Comparison of ENCODE assay signal across 1 cellular context in the genomic region with DNA sequence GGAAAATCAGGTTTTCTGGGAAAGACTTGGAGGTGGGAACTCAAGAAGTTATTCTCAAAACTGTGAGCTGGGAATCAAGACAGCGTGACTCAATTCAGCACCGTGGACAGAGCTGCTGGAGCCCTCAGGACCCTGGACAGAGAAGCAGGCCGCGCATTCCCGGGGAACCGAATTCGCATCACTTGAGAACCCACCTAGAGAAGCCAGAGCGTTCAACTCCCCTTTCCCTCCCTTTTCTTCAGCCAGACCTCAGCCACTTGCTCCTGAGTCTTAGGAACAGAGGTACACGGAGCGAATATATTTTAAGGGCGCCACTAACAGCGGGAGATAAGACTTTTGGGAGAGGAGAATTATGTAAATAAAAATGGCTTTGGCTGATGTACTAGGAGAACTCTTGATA.
TF ChIP-seq lines count a peak whose summit lies in the region.

No MANE protein-coding gene starts in this region.

TF ChIP-seq in GM12878, 131 proteins besides CTCF, POLR2A, EP300 and RAD21 (continued from another document):
- TF ChIP-seq, protein P1, sequence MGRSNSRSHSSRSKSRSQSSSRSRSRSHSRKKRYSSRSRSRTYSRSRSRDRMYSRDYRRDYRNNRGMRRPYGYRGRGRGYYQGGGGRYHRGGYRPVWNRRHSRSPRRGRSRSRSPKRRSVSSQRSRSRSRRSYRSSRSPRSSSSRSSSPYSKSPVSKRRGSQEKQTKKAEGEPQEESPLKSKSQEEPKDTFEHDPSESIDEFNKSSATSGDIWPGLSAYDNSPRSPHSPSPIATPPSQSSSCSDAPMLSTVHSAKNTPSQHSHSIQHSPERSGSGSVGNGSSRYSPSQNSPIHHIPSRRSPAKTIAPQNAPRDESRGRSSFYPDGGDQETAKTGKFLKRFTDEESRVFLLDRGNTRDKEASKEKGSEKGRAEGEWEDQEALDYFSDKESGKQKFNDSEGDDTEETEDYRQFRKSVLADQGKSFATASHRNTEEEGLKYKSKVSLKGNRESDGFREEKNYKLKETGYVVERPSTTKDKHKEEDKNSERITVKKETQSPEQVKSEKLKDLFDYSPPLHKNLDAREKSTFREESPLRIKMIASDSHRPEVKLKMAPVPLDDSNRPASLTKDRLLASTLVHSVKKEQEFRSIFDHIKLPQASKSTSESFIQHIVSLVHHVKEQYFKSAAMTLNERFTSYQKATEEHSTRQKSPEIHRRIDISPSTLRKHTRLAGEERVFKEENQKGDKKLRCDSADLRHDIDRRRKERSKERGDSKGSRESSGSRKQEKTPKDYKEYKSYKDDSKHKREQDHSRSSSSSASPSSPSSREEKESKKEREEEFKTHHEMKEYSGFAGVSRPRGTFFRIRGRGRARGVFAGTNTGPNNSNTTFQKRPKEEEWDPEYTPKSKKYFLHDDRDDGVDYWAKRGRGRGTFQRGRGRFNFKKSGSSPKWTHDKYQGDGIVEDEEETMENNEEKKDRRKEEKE (IDR thresholded peaks at IDR 0.05) = no peak
- no peak for TF ChIP-seq NFYA (IDR thresholded peaks at IDR 0.05; ENCODE audit: borderline replicate concordance, low read depth, low read length)
- TF ChIP-seq PAX5 (IDR thresholded peaks at IDR 0.05; ENCODE audit: borderline replicate concordance, low read depth, low read length) = peak; percentile 84
- no peak for TF ChIP-seq ASH2L (IDR thresholded peaks at IDR 0.05; ENCODE audit: borderline replicate concordance, low read depth)
- no peak for TF ChIP-seq MYC (IDR thresholded peaks at IDR 0.05; ENCODE audit: insufficient read depth, insufficient read length, insufficient replicate concordance, low read length, severe bottlenecking)
- TF ChIP-seq, protein P2, sequence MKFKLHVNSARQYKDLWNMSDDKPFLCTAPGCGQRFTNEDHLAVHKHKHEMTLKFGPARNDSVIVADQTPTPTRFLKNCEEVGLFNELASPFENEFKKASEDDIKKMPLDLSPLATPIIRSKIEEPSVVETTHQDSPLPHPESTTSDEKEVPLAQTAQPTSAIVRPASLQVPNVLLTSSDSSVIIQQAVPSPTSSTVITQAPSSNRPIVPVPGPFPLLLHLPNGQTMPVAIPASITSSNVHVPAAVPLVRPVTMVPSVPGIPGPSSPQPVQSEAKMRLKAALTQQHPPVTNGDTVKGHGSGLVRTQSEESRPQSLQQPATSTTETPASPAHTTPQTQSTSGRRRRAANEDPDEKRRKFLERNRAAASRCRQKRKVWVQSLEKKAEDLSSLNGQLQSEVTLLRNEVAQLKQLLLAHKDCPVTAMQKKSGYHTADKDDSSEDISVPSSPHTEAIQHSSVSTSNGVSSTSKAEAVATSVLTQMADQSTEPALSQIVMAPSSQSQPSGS (IDR thresholded peaks at IDR 0.05; ENCODE audit: low read length) = no peak
- TF ChIP-seq HCFC1 (IDR thresholded peaks at IDR 0.05; ENCODE audit: low read length) = 0 out of 2 replicates have a peak, but pooled peaks have one; percentile 12
- no peak for TF ChIP-seq NFXL1 (IDR thresholded peaks at IDR 0.05; ENCODE audit: borderline replicate concordance)
- TF ChIP-seq RBBP5 (conservative IDR thresholded peaks at IDR 0.05) = no peak
- no peak for TF ChIP-seq HDGF (IDR thresholded peaks at IDR 0.05)
- no peak for TF ChIP-seq ZNF207 (IDR thresholded peaks at IDR 0.05; ENCODE audit: borderline replicate concordance)
- no peak for TF ChIP-seq CEBPB (IDR thresholded peaks at IDR 0.05; ENCODE audit: borderline replicate concordance in 1 of 2, low read depth in 2 of 2, low read length in 2 of 2)
- TF ChIP-seq CBX5 (IDR thresholded peaks at IDR 0.05; ENCODE audit: low read depth) = no peak
- TF ChIP-seq NFIC (IDR thresholded peaks at IDR 0.05; ENCODE audit: low read depth, low read length) = no peak
- no peak for TF ChIP-seq TARDBP (IDR thresholded peaks at IDR 0.05; ENCODE audit: borderline replicate concordance)
- TF ChIP-seq, protein P3, sequence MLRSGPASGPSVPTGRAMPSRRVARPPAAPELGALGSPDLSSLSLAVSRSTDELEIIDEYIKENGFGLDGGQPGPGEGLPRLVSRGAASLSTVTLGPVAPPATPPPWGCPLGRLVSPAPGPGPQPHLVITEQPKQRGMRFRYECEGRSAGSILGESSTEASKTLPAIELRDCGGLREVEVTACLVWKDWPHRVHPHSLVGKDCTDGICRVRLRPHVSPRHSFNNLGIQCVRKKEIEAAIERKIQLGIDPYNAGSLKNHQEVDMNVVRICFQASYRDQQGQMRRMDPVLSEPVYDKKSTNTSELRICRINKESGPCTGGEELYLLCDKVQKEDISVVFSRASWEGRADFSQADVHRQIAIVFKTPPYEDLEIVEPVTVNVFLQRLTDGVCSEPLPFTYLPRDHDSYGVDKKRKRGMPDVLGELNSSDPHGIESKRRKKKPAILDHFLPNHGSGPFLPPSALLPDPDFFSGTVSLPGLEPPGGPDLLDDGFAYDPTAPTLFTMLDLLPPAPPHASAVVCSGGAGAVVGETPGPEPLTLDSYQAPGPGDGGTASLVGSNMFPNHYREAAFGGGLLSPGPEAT (IDR thresholded peaks at IDR 0.05; ENCODE audit: low read depth) = no peak
- TF ChIP-seq ZNF24 (IDR thresholded peaks at IDR 0.05) = no peak
- TF ChIP-seq ZSCAN29 (IDR thresholded peaks at IDR 0.05) = no peak
- no peak for TF ChIP-seq FOXK2 (IDR thresholded peaks at IDR 0.05)
- TF ChIP-seq CHD4 (IDR thresholded peaks at IDR 0.05) = no peak
- TF ChIP-seq ZBTB40 (IDR thresholded peaks at IDR 0.05; ENCODE audit: borderline replicate concordance) = peak; percentile 91
- no peak for TF ChIP-seq ATF7 (IDR thresholded peaks at IDR 0.05; ENCODE audit: low read depth)
- TF ChIP-seq RUNX3 (IDR thresholded peaks at IDR 0.05; ENCODE audit: low read length) = peak; percentile 28; the same call in 1 of the 2 replicates
- TF ChIP-seq E2F8 (IDR thresholded peaks at IDR 0.05; ENCODE audit: low read depth, partially characterized antibody) = peak; percentile 84
